18 cellular contexts compared by ENCODE assay signal in the genomic region with DNA sequence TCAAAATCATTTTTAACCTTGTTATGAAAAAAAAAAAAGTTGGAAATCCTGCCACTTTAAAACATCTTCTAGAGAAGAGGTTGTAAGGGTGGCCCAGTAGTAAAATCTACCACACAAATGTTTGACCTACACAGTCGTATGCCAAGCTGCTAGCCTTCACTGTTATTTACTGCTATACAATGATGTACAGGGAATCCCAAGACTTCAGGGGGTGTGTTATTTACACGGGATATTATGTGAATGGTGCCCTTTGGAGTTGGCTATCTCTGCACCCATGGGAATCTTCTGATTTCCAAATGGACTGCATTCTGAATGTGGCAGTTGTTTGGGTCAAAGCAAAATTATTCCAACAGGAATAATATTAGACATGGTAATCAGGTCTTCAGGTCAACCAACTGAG. TPM values are rescaled to one million over a fixed set of nuclear protein-coding genes. Genes with fewer than 3 reads are reported as not detected.
DNase-seq lines count a peak whose midpoint lies in the region; ATAC-seq and TF ChIP-seq lines count a peak whose summit lies in the region.
"Had no signal": no experiment of that assay in that cellular context is flagged by ENCODE, and none has a peak within 500 bp of the region (broad histone marks: within the 10 kb centered on the region; RNA-seq: fewer than 3 reads in every experiment).

No MANE protein-coding gene starts in this region.

- H3K9me3 ChIP-seq in gastroesophageal sphincter (no peaks in the 10 kb centered on the region), skeletal muscle tissue (ENCODE audit: control insufficient read depth in 3 of 3, low read length in 3 of 3) (no peaks in the 10 kb centered on the region)
- H3K9me3 ChIP-seq: Caco-2, right atrium auricular region, thoracic aorta had no signal

- TF ChIP-seq POLR2A in gastroesophageal sphincter (IDR thresholded peaks at IDR 0.05): no peak

- H3K4me3 ChIP-seq in gastroesophageal sphincter (no peak overlapping the region), skeletal muscle tissue (ENCODE audit: low read length in 3 of 3) (no peak overlapping the region)
- H3K4me3 ChIP-seq: right atrium auricular region, thoracic aorta had no signal

- peak overlapping the region; percentile 11 for H3K27ac Mint-ChIP-seq in Calu3 (ENCODE audit: unreplicated experiment)
- peak overlapping the region; percentile 84 for H3K27ac Mint-ChIP-seq in WTC11
- no peak overlapping the region for H3K27ac Mint-ChIP-seq in activated T-helper 1 cell treated with anti-CD3 and anti-CD28 coated beads, Interleukin-12 subunit alpha, Interleukin-12 subunit beta, Interleukin-2, Interleukin-4 antibody, amounts not matched to agents 30 ng/mL and 10 ng/mL and 1 ng/mL, durations not matched to agents 14 hours and 24 hours and 36 hours
- H3K27ac Mint-ChIP-seq: activated naive CD8-positive, alpha-beta T cell treated with anti-CD3 and anti-CD28 coated beads, Interleukin-2, amount 10 ng/mL, durations not matched to agents 7 days and 5 days; dendritic cell treated with granulocyte-macrophage colony-stimulating factor and Interleukin-4, amounts not matched to agents 40 ng/mL and 50 ng/mL, for 4 days had no signal

- WGBS in gastroesophageal sphincter (ENCODE audit: low coverage in 1 of 2), 2 donors: 48 to 51% methylated on average over 2 of the region's 2 CpGs

- intact Hi-C loops in Calu3 (cut with micrococcal nuclease; ENCODE audit: unreplicated experiment): loop anchor here (1.0 to 5.0 kb wide), 3 partner anchors 43 to 167 kb away; no protein-coding TSS in a partner anchor
- intact Hi-C loops in activated T-helper 1 cell treated with anti-CD3 and anti-CD28 coated beads, Interleukin-12 subunit alpha, Interleukin-12 subunit beta, Interleukin-2, Interleukin-4 antibody, amounts not matched to agents 30 ng/mL and 10 ng/mL and 1 ng/mL, durations not matched to agents 14 hours and 24 hours and 36 hours (cut with micrococcal nuclease): loop anchor here (1.0 to 2.0 kb wide), 5 partner anchors 14 to 168 kb away; no protein-coding TSS in a partner anchor

- H3K4me3 Mint-ChIP-seq in Calu3 (ENCODE audit: low read depth, unreplicated experiment): no peak overlapping the region
- no peak overlapping the region for H3K4me3 Mint-ChIP-seq in WTC11
- H3K4me3 Mint-ChIP-seq in activated T-helper 1 cell treated with anti-CD3 and anti-CD28 coated beads, Interleukin-12 subunit alpha, Interleukin-12 subunit beta, Interleukin-2, Interleukin-4 antibody, amounts not matched to agents 30 ng/mL and 10 ng/mL and 1 ng/mL, durations not matched to agents 14 hours and 24 hours and 36 hours: no peak overlapping the region
- H3K4me3 Mint-ChIP-seq: activated naive CD8-positive, alpha-beta T cell treated with anti-CD3 and anti-CD28 coated beads, Interleukin-2, amount 10 ng/mL, durations not matched to agents 7 days and 5 days; dendritic cell treated with granulocyte-macrophage colony-stimulating factor and Interleukin-4, amounts not matched to agents 40 ng/mL and 50 ng/mL, for 4 days; T-helper 17 cell had no signal

- BruUV-seq in Calu3 (replicated peaks; lab: Mats Ljungman, UMichigan): no TSS peak

- peaks cover 17% of the 10 kb centered on the region for H3K4me1 Mint-ChIP-seq in Calu3 (ENCODE audit: low read depth, unreplicated experiment)
- peaks cover 11% of the 10 kb centered on the region for H3K4me1 Mint-ChIP-seq in WTC11
- H3K4me1 Mint-ChIP-seq in activated T-helper 1 cell treated with anti-CD3 and anti-CD28 coated beads, Interleukin-12 subunit alpha, Interleukin-12 subunit beta, Interleukin-2, Interleukin-4 antibody, amounts not matched to agents 30 ng/mL and 10 ng/mL and 1 ng/mL, durations not matched to agents 14 hours and 24 hours and 36 hours (ENCODE audit: low read depth): peaks cover 30% of the 10 kb centered on the region

- CTCF ChIA-PET in Calu3 (lab: Charles Lee): interaction anchor here (0.7 to 1.8 kb wide), 14 partner anchors 9 to 405 kb away, joined by 3 to 41 read pairs (median 4); partner anchors contain the start of gene KANSL1
- CTCF ChIA-PET in WTC11 (lab: Charles Lee): interaction anchor here (0.6 to 2.6 kb wide), 28 partner anchors 9 to 933 kb away, joined by 3 to 40 read pairs (median 6); partner anchors contain the start of gene KANSL1

- H3K9me3 Mint-ChIP-seq in Calu3 (ENCODE audit: low read depth, unreplicated experiment) (no peaks in the 10 kb centered on the region), WTC11 (no peaks in the 10 kb centered on the region)
- no peaks in the 10 kb centered on the region for H3K9me3 Mint-ChIP-seq in activated T-helper 1 cell treated with anti-CD3 and anti-CD28 coated beads, Interleukin-12 subunit alpha, Interleukin-12 subunit beta, Interleukin-2, Interleukin-4 antibody, amounts not matched to agents 30 ng/mL and 10 ng/mL and 1 ng/mL, durations not matched to agents 14 hours and 24 hours and 36 hours
- H3K9me3 Mint-ChIP-seq: activated naive CD8-positive, alpha-beta T cell treated with anti-CD3 and anti-CD28 coated beads, Interleukin-2, amount 10 ng/mL, durations not matched to agents 7 days and 5 days; dendritic cell treated with granulocyte-macrophage colony-stimulating factor and Interleukin-4, amounts not matched to agents 40 ng/mL and 50 ng/mL, for 4 days had no signal

- DNase-seq in Calu3: no peak
- no peak for DNase-seq in WTC11 (ENCODE audit: low spot score)
- no peak for DNase-seq in retina
- DNase-seq in NCI-H446 treated with DMSO at 0.1 percent for 48 hours (lab: John Stamatoyannopoulos, UW): no peak
- no peak for DNase-seq in foreskin melanocyte
- no peak for DNase-seq in activated T-helper 1 cell treated with anti-CD3 and anti-CD28 coated beads, Interleukin-12 subunit alpha, Interleukin-12 subunit beta, Interleukin-2, Interleukin-4 antibody, amounts not matched to agents 30 ng/mL and 10 ng/mL and 1 ng/mL, durations not matched to agents 14 hours and 24 hours and 36 hours (ENCODE audit: low spot score)
- DNase-seq: activated naive CD8-positive, alpha-beta T cell treated with anti-CD3 and anti-CD28 coated beads, Interleukin-2, amount 10 ng/mL, durations not matched to agents 7 days and 5 days had no signal

- TF ChIP-seq EP300 in gastroesophageal sphincter (IDR thresholded peaks at IDR 0.05): no peak

- H3K4me1 ChIP-seq in gastroesophageal sphincter (peaks cover 9 to 51% (median 10%) of the 10 kb centered on the region in 3 donors), skeletal muscle tissue (ENCODE audit: control insufficient read depth in 3 of 3, insufficient read depth in 3 of 3, low read length in 3 of 3) (peaks cover 12 to 18% (median 17%) of the 10 kb centered on the region in 3 donors)
- H3K4me1 ChIP-seq: Caco-2 had no signal

- H3K36me3 Mint-ChIP-seq in Calu3 (ENCODE audit: insufficient read depth, unreplicated experiment) (peaks cover 82% of the 10 kb centered on the region), WTC11 (peaks cover 56% of the 10 kb centered on the region)
- peaks cover 44% of the 10 kb centered on the region for H3K36me3 Mint-ChIP-seq in activated T-helper 1 cell treated with anti-CD3 and anti-CD28 coated beads, Interleukin-12 subunit alpha, Interleukin-12 subunit beta, Interleukin-2, Interleukin-4 antibody, amounts not matched to agents 30 ng/mL and 10 ng/mL and 1 ng/mL, durations not matched to agents 14 hours and 24 hours and 36 hours (ENCODE audit: low read depth)

- no peak overlapping the region for H3K9ac ChIP-seq in skeletal muscle tissue (ENCODE audit: low read depth in 1 of 3, low read length in 3 of 3)

- ATAC-seq in WTC11 (no peak), gastroesophageal sphincter (no peak)

- H3K36me3 ChIP-seq in gastroesophageal sphincter: peaks cover 0 to 56% of the 10 kb centered on the region in 2 donors
- H3K36me3 ChIP-seq in skeletal muscle tissue (ENCODE audit: control insufficient read depth in 3 of 3, insufficient read depth in 3 of 3, low read length in 3 of 3): peaks cover 6 to 15% (median 13%) of the 10 kb centered on the region in 3 donors

- TF ChIP-seq CTCF in Calu3 (IDR thresholded peaks at IDR 0.05; ENCODE audit: unreplicated experiment): no peak
- no peak for TF ChIP-seq CTCF in WTC11 (IDR thresholded peaks at IDR 0.05)
- no peak for TF ChIP-seq CTCF in gastroesophageal sphincter (IDR thresholded peaks at IDR 0.05)

- H3K27me3 ChIP-seq in gastroesophageal sphincter: no peaks in the 10 kb centered on the region
- H3K27me3 ChIP-seq in skeletal muscle tissue (ENCODE audit: control insufficient read depth in 3 of 3, insufficient read depth in 3 of 3, low read length in 3 of 3): no peaks in the 10 kb centered on the region
- H3K27me3 ChIP-seq: right atrium auricular region had no signal

- POLR2A ChIA-PET in WTC11 (lab: Charles Lee): interaction anchor here (0.9 to 1.0 kb wide), 2 partner anchors 37 to 148 kb away, joined by 3 read pairs; partner anchors contain the start of gene KANSL1

- H3K27ac ChIP-seq in gastroesophageal sphincter (peak overlapping the region in 3 of 4 donors; percentile 19 to 60 (median 26)), skeletal muscle tissue (ENCODE audit: low read depth, low read length) (peak overlapping the region; percentile 6)
- H3K27ac ChIP-seq: thoracic aorta, WERI-Rb-1 had no signal

- H3K27me3 Mint-ChIP-seq in Calu3 (ENCODE audit: unreplicated experiment): no peaks in the 10 kb centered on the region
- no peaks in the 10 kb centered on the region for H3K27me3 Mint-ChIP-seq in WTC11 (ENCODE audit: low read depth)
- no peaks in the 10 kb centered on the region for H3K27me3 Mint-ChIP-seq in activated T-helper 1 cell treated with anti-CD3 and anti-CD28 coated beads, Interleukin-12 subunit alpha, Interleukin-12 subunit beta, Interleukin-2, Interleukin-4 antibody, amounts not matched to agents 30 ng/mL and 10 ng/mL and 1 ng/mL, durations not matched to agents 14 hours and 24 hours and 36 hours (ENCODE audit: insufficient read depth)
- H3K27me3 Mint-ChIP-seq: activated naive CD8-positive, alpha-beta T cell treated with anti-CD3 and anti-CD28 coated beads, Interleukin-2, amount 10 ng/mL, durations not matched to agents 7 days and 5 days; dendritic cell treated with granulocyte-macrophage colony-stimulating factor and Interleukin-4, amounts not matched to agents 40 ng/mL and 50 ng/mL, for 4 days; T-helper 17 cell had no signal

TF ChIP-seq in WTC11, 78 proteins besides CTCF, POLR2A, EP300 and RAD21 (continues in another document):
- TF ChIP-seq ZBTB43 (CRISPR knock-in tag; IDR thresholded peaks at IDR 0.05): no peak

RNA-seq across cellular contexts. Expression of gene STH, which starts 45.9 kb away (rescaled TPM):
- not detected in 2 replicates for total RNA-seq in Calu3 (2022)
- not detected in 3 replicates for total RNA-seq in WTC11 (2021)
- not detected for total RNA-seq in gastroesophageal sphincter
- total RNA-seq in skeletal muscle tissue: not detected
- not detected in 2 replicates for total RNA-seq in activated T-helper 1 cell treated with anti-CD3 and anti-CD28 coated beads, Interleukin-12 subunit alpha, Interleukin-12 subunit beta, Interleukin-2, Interleukin-4 antibody, amounts not matched to agents 30 ng/mL and 10 ng/mL and 1 ng/mL, durations not matched to agents 14 hours and 24 hours and 36 hours
- total RNA-seq: activated naive CD8-positive, alpha-beta T cell treated with anti-CD3 and anti-CD28 coated beads, Interleukin-2, amount 10 ng/mL, durations not matched to agents 7 days and 5 days; Caco-2; epithelial cell of proximal tubule; left cardiac atrium; LHCN-M2; right atrium auricular region; T-helper 17 cell; thoracic aorta had no signal
